10 cellular contexts compared by ENCODE assay signal in the genomic region with DNA sequence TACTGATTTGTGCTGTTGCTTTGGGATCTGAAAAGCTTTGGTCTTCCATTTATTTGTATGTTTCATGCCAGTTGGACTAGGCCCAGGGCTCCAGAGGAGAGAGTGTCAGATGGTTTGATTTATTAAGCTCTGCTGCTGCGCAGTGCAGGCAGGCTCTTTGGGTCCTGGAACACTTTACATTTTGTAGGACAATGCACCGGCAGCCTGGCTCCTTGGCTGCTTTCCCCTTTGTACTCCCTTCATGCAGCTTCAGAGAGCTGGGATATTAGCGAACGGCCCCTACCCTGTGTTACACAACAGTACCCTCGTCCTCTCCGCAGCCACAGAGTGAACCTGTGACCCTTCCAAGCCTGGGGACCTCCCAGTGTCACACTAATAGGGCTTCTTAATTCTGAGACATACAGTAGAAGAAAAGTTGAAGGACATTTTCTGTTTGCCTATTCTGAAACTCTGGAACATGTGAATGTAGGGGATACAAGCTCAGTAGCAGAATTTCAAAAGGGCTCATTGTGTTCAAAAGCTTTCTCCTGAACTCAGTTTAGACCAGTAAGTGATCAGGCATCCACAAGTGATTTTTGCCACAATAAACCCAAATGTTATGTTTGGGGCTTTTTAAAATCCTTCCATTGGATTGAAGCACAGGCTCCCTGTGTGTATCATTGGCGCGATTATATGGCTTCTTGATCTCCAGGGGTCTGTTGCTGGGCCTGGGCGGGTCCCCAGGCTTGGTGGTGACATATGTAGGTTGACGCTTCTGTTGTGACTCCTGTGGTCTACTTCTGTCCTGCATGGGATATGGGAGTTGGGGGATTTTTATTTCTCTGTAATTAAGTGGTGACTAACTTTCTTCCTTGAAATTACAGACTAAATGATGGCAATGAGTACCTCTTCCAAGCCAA. TPM values are rescaled to one million over a fixed set of nuclear protein-coding genes. Genes with fewer than 3 reads are reported as not detected.
A peak's percentile ranks its signal among the peaks of the same experiment; 100 is the strongest.
DNase-seq lines count a peak whose midpoint lies in the region; ATAC-seq, FAIRE-seq and TF ChIP-seq lines count a peak whose summit lies in the region.
"Had no signal": no experiment of that assay in that cellular context is flagged by ENCODE, and none has a peak within 500 bp of the region (broad histone marks: within the 10 kb centered on the region; RNA-seq: fewer than 3 reads in every experiment).

No MANE protein-coding gene starts in this region.

- TF ChIP-seq CTCF in CD4-positive, alpha-beta T cell (IDR thresholded peaks at IDR 0.05), result no peak
- no peak for TF ChIP-seq CTCF in osteocyte (IDR thresholded peaks at IDR 0.05)

- peak overlapping the region; percentile 3 for H3K27ac Mint-ChIP-seq in CD4-positive, alpha-beta T cell
- peak overlapping the region; percentile 57 for H3K27ac Mint-ChIP-seq in activated naive CD8-positive, alpha-beta T cell treated with anti-CD3 and anti-CD28 coated beads for 36 hours
- peak overlapping the region; percentile 87 for H3K27ac Mint-ChIP-seq in osteocyte (ENCODE audit: unreplicated experiment)
- H3K27ac Mint-ChIP-seq: dendritic cell treated with granulocyte-macrophage colony-stimulating factor and Interleukin-4, amounts not matched to agents 40 ng/mL and 50 ng/mL, for 4 days had no signal

- H3K36me3 Mint-ChIP-seq in CD4-positive, alpha-beta T cell (ENCODE audit: low read depth), result peaks cover 92% of the 10 kb centered on the region
- peaks cover 17% of the 10 kb centered on the region for H3K36me3 Mint-ChIP-seq in activated naive CD8-positive, alpha-beta T cell treated with anti-CD3 and anti-CD28 coated beads for 36 hours
- H3K36me3 Mint-ChIP-seq in osteocyte (ENCODE audit: unreplicated experiment), result peaks cover 65% of the 10 kb centered on the region

- POLR2A ChIA-PET in CD4-positive, alpha-beta T cell (lab: Charles Lee), result no interaction called here

- H3K27ac ChIP-seq in CD4-positive, alpha-beta T cell (ENCODE audit: low read depth, low read length), result no peak overlapping the region

- H3K9me3 ChIP-seq in CD4-positive, alpha-beta T cell (ENCODE audit: control insufficient read depth, low read length), result no peaks in the 10 kb centered on the region

- intact Hi-C loops in CD4-positive, alpha-beta T cell (cut with DNase I, micrococcal nuclease), result loop anchor here (10.0 kb wide), 3 partner anchors 168 to 508 kb away; no protein-coding TSS in a partner anchor
- intact Hi-C loops in head of caudate nucleus (cut with DNase I), result no loop called here

- H3K4me3 Mint-ChIP-seq in CD4-positive, alpha-beta T cell, result no peak overlapping the region
- H3K4me3 Mint-ChIP-seq in activated naive CD8-positive, alpha-beta T cell treated with anti-CD3 and anti-CD28 coated beads for 36 hours, result no peak overlapping the region
- no peak overlapping the region for H3K4me3 Mint-ChIP-seq in osteocyte (ENCODE audit: unreplicated experiment)
- H3K4me3 Mint-ChIP-seq: dendritic cell treated with granulocyte-macrophage colony-stimulating factor and Interleukin-4, amounts not matched to agents 40 ng/mL and 50 ng/mL, for 4 days had no signal

- no peaks in the 10 kb centered on the region for H3K27me3 Mint-ChIP-seq in CD4-positive, alpha-beta T cell
- no peaks in the 10 kb centered on the region for H3K27me3 Mint-ChIP-seq in activated naive CD8-positive, alpha-beta T cell treated with anti-CD3 and anti-CD28 coated beads for 36 hours
- no peaks in the 10 kb centered on the region for H3K27me3 Mint-ChIP-seq in osteocyte (ENCODE audit: unreplicated experiment)
- H3K27me3 Mint-ChIP-seq: IgD-negative memory B cell had no signal

- CTCF ChIA-PET in CD4-positive, alpha-beta T cell (lab: Charles Lee), result interaction anchor here (1.5 to 2.2 kb wide), 4 partner anchors 38 to 172 kb away, joined by 3 to 12 read pairs (median 7); no protein-coding TSS in a partner anchor

- no peak for DNase-seq in CD4-positive, alpha-beta T cell
- DNase-seq in activated naive CD8-positive, alpha-beta T cell treated with anti-CD3 and anti-CD28 coated beads for 36 hours, result no peak
- DNase-seq in head of caudate nucleus (peak in 41 of 42 donors; percentile 12 to 88 (median 66)), osteocyte (ENCODE audit: extremely low spot score, unreplicated experiment) (peak; percentile 56), NCI-H524 treated with DMSO at 0.1 percent for 48 hours (lab: John Stamatoyannopoulos, UW) (no peak), urothelium cell line (ENCODE audit: low spot score) (no peak), SHP77 treated with DMSO at 0.1 percent for 48 hours (lab: John Stamatoyannopoulos, UW) (no peak)

- no peaks in the 10 kb centered on the region for H3K27me3 ChIP-seq in CD4-positive, alpha-beta T cell (ENCODE audit: control insufficient read depth, insufficient read depth, low read length)

- no peak for ATAC-seq in CD4-positive, alpha-beta T cell (ENCODE audit: poor library complexity)
- no peak for ATAC-seq in HG02852 (IDR thresholded peaks at IDR 0.05; ENCODE audit: unreplicated experiment)

- H3K9me3 Mint-ChIP-seq in CD4-positive, alpha-beta T cell, result no peaks in the 10 kb centered on the region
- H3K9me3 Mint-ChIP-seq in activated naive CD8-positive, alpha-beta T cell treated with anti-CD3 and anti-CD28 coated beads for 36 hours, result no peaks in the 10 kb centered on the region
- H3K9me3 Mint-ChIP-seq in osteocyte (ENCODE audit: unreplicated experiment), result no peaks in the 10 kb centered on the region
- H3K9me3 Mint-ChIP-seq: dendritic cell treated with granulocyte-macrophage colony-stimulating factor and Interleukin-4, amounts not matched to agents 40 ng/mL and 50 ng/mL, for 4 days; IgD-negative memory B cell had no signal

- FAIRE-seq in urothelium cell line (lab: Jason Lieb, UNC), result no peak

- peaks cover 5% of the 10 kb centered on the region for H3K4me1 Mint-ChIP-seq in CD4-positive, alpha-beta T cell (ENCODE audit: low read depth)
- H3K4me1 Mint-ChIP-seq in activated naive CD8-positive, alpha-beta T cell treated with anti-CD3 and anti-CD28 coated beads for 36 hours, result peaks cover 8% of the 10 kb centered on the region
- peaks cover 37% of the 10 kb centered on the region for H3K4me1 Mint-ChIP-seq in osteocyte (ENCODE audit: unreplicated experiment)
- H3K4me1 Mint-ChIP-seq: IgD-negative memory B cell had no signal

RNA-seq across cellular contexts. Expression of a gene that starts 56.5 kb away (rescaled TPM):
- total RNA-seq in CD4-positive, alpha-beta T cell, result under 1 TPM; 0.22 to 0.34 TPM
- total RNA-seq in activated naive CD8-positive, alpha-beta T cell treated with anti-CD3 and anti-CD28 coated beads for 36 hours, result 1 to 10 TPM in 1 of 2 experiments, under 1 TPM in 1; 0.54 to 1.3 TPM
- total RNA-seq in osteocyte, result 0.42 and 1.1 TPM in 2 replicates

Comparison
In these comparisons a context has a peak if more than half of its experiments do, and no peak if none do; other contexts are left out.
1. DNase-seq: peak in head of caudate nucleus (41 of 42) and osteocyte (single experiment); none in CD4-positive, alpha-beta T cell (0 of 10), activated naive CD8-positive, alpha-beta T cell treated with anti-CD3 and anti-CD28 coated beads for 36 hours (single experiment), NCI-H524 treated with DMSO at 0.1 percent for 48 hours (single experiment), urothelium cell line (single experiment) and SHP77 treated with DMSO at 0.1 percent for 48 hours (single experiment).
2. H3K27ac Mint-ChIP-seq: peak in every context shown above with its lines; median percentile 87 in osteocyte; 57 in activated naive CD8-positive, alpha-beta T cell treated with anti-CD3 and anti-CD28 coated beads for 36 hours; 3 in CD4-positive, alpha-beta T cell.